ENCODE assay signal across 28 cellular contexts in genomic region chr15:50257206-50257735, GRCh38. TPM values are rescaled to one million over a fixed set of nuclear protein-coding genes. Genes with fewer than 3 reads are reported as not detected.
A peak's percentile ranks its signal among the peaks of the same experiment; 100 is the strongest.
DNase-seq lines count a peak whose midpoint lies in the region; ATAC-seq, FAIRE-seq and TF ChIP-seq lines count a peak whose summit lies in the region.
"Had no signal": no experiment of that assay in that cellular context is flagged by ENCODE, and none has a peak within 500 bp of the region (broad histone marks: within the 10 kb centered on the region; RNA-seq: fewer than 3 reads in every experiment).

No MANE protein-coding gene starts in this region.

- TF ChIP-seq POLR2A in breast epithelium (IDR thresholded peaks at IDR 0.05) = no peak

- H3K4me1 ChIP-seq in breast epithelium (no peaks in the 10 kb centered on the region), PC-3 (ENCODE audit: insufficient read depth, low read length) (peaks cover 25% of the 10 kb centered on the region)
- H3K4me1 ChIP-seq: colonic mucosa, HAP-1 had no signal

- no peaks in the 10 kb centered on the region for H3F3A ChIP-seq in PC-3 (ENCODE audit: low read length, unreplicated experiment)

- ATAC-seq in PC-3 (no peak), esophagus mucosa (peak; percentile 41)
- ATAC-seq: activated T-cell treated with anti-CD3 and anti-CD28 coated beads, Interleukin-2, amount 50 U/mL, for 72 hours; left cardiac atrium had no signal

- H3K4me1 Mint-ChIP-seq in MCF 10A (ENCODE audit: insufficient read depth, unreplicated experiment) = peaks cover 6% of the 10 kb centered on the region

- TF ChIP-seq CTCF in MCF 10A (IDR thresholded peaks at IDR 0.05; ENCODE audit: unreplicated experiment) (no peak), breast epithelium (IDR thresholded peaks at IDR 0.05) (no peak), PC-3 (conservative IDR thresholded peaks at IDR 0.05; ENCODE audit: low read depth, low read length) (no peak)

- H3K36me3 ChIP-seq in breast epithelium (no peaks in the 10 kb centered on the region), PC-3 (ENCODE audit: low read depth, low read length) (no peaks in the 10 kb centered on the region)
- H3K36me3 ChIP-seq: cardiac muscle cell, colonic mucosa, HAP-1, right lobe of liver, spleen had no signal

- no peak overlapping the region for H3K4me3 Mint-ChIP-seq in MCF 10A (ENCODE audit: unreplicated experiment)
- H3K4me3 Mint-ChIP-seq: type B pancreatic cell had no signal

- POLR2A ChIA-PET in MCF 10A (lab: Yijun Ruan, JAX) = no interaction called here
- POLR2A ChIA-PET in PC-3 (lab: Charles Lee; ENCODE audit: unreplicated experiment) = no interaction called here

- H3K9me3 ChIP-seq in breast epithelium (no peaks in the 10 kb centered on the region), PC-3 (ENCODE audit: low read length) (no peaks in the 10 kb centered on the region)
- H3K9me3 ChIP-seq: colonic mucosa, HAP-1, right lobe of liver, spleen had no signal

- H3K9ac ChIP-seq in PC-3 (ENCODE audit: low read length) = no peak overlapping the region

- H3K27ac ChIP-seq in breast epithelium (no peak overlapping the region), PC-3 (ENCODE audit: low read length) (no peak overlapping the region)
- H3K27ac ChIP-seq: cardiac muscle cell, colonic mucosa, right lobe of liver, VCaP had no signal

- H3K27me3 ChIP-seq in breast epithelium = no peaks in the 10 kb centered on the region
- no peaks in the 10 kb centered on the region for H3K27me3 ChIP-seq in PC-3 (ENCODE audit: low read length)
- H3K27me3 ChIP-seq: colonic mucosa, right lobe of liver, spleen had no signal

- no peaks in the 10 kb centered on the region for H3K79me2 ChIP-seq in PC-3 (ENCODE audit: low read length)

- no peak for FAIRE-seq in frontal cortex (lab: Jason Lieb, UNC)
- FAIRE-seq: GM12891, RCC 7860 had no signal

- H3K27ac Mint-ChIP-seq in MCF 10A (ENCODE audit: low read depth, unreplicated experiment) = peak overlapping the region; percentile 5
- H3K27ac Mint-ChIP-seq: activated T-cell treated with anti-CD3 and anti-CD28 coated beads, Interleukin-2, amount 50 U/mL, for 72 hours; type B pancreatic cell had no signal

- BruUV-seq in MCF 10A (replicated peaks; lab: Mats Ljungman, UMichigan) (no TSS peak), PC-3 (replicated peaks; lab: Mats Ljungman, UMichigan) (no TSS peak)

- no peak overlapping the region for H2AFZ ChIP-seq in PC-3 (ENCODE audit: low read length)

- peak overlapping the region; percentile 45; the same call in 1 of the 2 replicates for H3K4me2 ChIP-seq in PC-3 (ENCODE audit: low read length)

- intact Hi-C loops in MCF 10A (cut with micrococcal nuclease) (no loop called here), breast epithelium (cut with DNase I; ENCODE audit: low total_unique reads) (loop anchor here (2.0 kb wide), 1 partner anchor 52 kb away; no protein-coding TSS in a partner anchor), PC-3 (cut with micrococcal nuclease) (no loop called here)

- no peaks in the 10 kb centered on the region for H3K9me3 Mint-ChIP-seq in MCF 10A (ENCODE audit: unreplicated experiment)

- H4K20me1 ChIP-seq in PC-3 (ENCODE audit: low read length) = no peaks in the 10 kb centered on the region

- H3K9me2 ChIP-seq in PC-3 (replicated peaks; ENCODE audit: low read length) = no peaks in the 10 kb centered on the region

- CTCF ChIA-PET in MCF 10A (lab: Yijun Ruan, JAX) = interaction anchor here (0.7 to 1.3 kb wide), 6 partner anchors 9 to 109 kb away, joined by 3 to 5 read pairs (median 4); no protein-coding TSS in a partner anchor
- CTCF ChIA-PET in PC-3 (lab: Charles Lee) = no interaction called here

- DNase-seq in MCF 10A (ENCODE audit: unreplicated experiment) = peak; percentile 95
- DNase-seq in breast epithelium (ENCODE audit: low spot score in 2 of 2) = no peak
- DNase-seq in PC-3 = no peak
- peak; percentile 17 for DNase-seq in stimulated activated CD8-positive, alpha-beta memory T cell treated with anti-CD3 and anti-CD28 coated beads, Interleukin-4, amount 100 ng/mL, for 48 hours
- DNase-seq in frontal cortex (ENCODE audit: low spot score in 2 of 2) = no peak
- DNase-seq in GM19240 (ENCODE audit: insufficient read length, low spot score) = no peak
- no peak for DNase-seq in HuH-7.5 (ENCODE audit: low spot score)
- DNase-seq: activated CD4-positive, alpha-beta T cell treated with anti-CD3 and anti-CD28 coated beads for 4 hours; activated naive CD4-positive, alpha-beta T cell treated with anti-CD3 and anti-CD28 coated beads, Interleukin-2, amount 50 U/mL, for 16 hours; activated T-cell treated with anti-CD3 and anti-CD28 coated beads, Interleukin-2, amount 50 U/mL, for 72 hours; aorta; colonic mucosa; effector CD4-positive, alpha-beta T cell; hypothalamus; left cardiac atrium; NCI-H1436 treated with DMSO at 0.1 percent for 48 hours; NCI-H748 treated with DMSO at 0.1 percent for 48 hours; right lobe of liver; spleen; stimulated activated CD4-positive, alpha-beta T cell treated with anti-CD3 and anti-CD28 coated beads, Interleukin-2, amount 100 ng/mL, for 24 hours had no signal

- H3K27me3 Mint-ChIP-seq in MCF 10A (ENCODE audit: insufficient read depth, unreplicated experiment) = no peaks in the 10 kb centered on the region

- H3K4me3 ChIP-seq in breast epithelium (no peak overlapping the region), PC-3 (ENCODE audit: low read length) (no peak overlapping the region)
- H3K4me3 ChIP-seq: cardiac muscle cell, colonic mucosa, HAP-1, right lobe of liver, spleen had no signal

- H3K36me3 Mint-ChIP-seq in MCF 10A (ENCODE audit: insufficient read depth, unreplicated experiment) = no peaks in the 10 kb centered on the region
- H3K36me3 Mint-ChIP-seq: type B pancreatic cell had no signal

RNA-seq across cellular contexts. Expression of gene HDC, which starts 8.3 kb away (rescaled TPM):
- total RNA-seq in MCF 10A (2022) = not detected in 2 replicates
- total RNA-seq in breast epithelium = 10 to 100 TPM in 1 of 3 donors, 1 to 10 TPM in 1, not detected in 1; 1.0 to 11.0 TPM
- not detected in 2 replicates for total RNA-seq in PC-3 (2014; rRNA removed)
- 0.32 TPM for total RNA-seq in esophagus mucosa
- total RNA-seq in frontal cortex = under 0.01 TPM
- total RNA-seq: cardiac muscle cell, glomerular endothelial cell had no signal

Comparison
In these comparisons a context has a peak if more than half of its experiments do, and no peak if none do; other contexts are left out.
1. DNase-seq: peak in MCF 10A (single experiment) and stimulated activated CD8-positive, alpha-beta memory T cell treated with anti-CD3 and anti-CD28 coated beads, Interleukin-4, amount 100 ng/mL, for 48 hours (single experiment); none in breast epithelium (0 of 2), PC-3 (single experiment), frontal cortex (0 of 2), GM19240 (single experiment) and HuH-7.5 (single experiment).